In genomic region chr10:68334672-68335467, GRCh38 we compare ENCODE assay signal across 11 cellular contexts. TPM values are rescaled to one million over a fixed set of nuclear protein-coding genes. Genes with fewer than 3 reads are reported as not detected.
DNase-seq lines count a peak whose midpoint lies in the region; ATAC-seq and TF ChIP-seq lines count a peak whose summit lies in the region.
"Had no signal": no experiment of that assay in that cellular context is flagged by ENCODE, and none has a peak within 500 bp of the region (broad histone marks: within the 10 kb centered on the region; RNA-seq: fewer than 3 reads in every experiment).

No MANE protein-coding gene starts in this region.

- H3K4me3 Mint-ChIP-seq in progenitor cell of endocrine pancreas (ENCODE audit: low read depth) = peak overlapping the region; percentile 100

- intact Hi-C loops in PC-9 (cut with micrococcal nuclease; ENCODE audit: unreplicated experiment) = loop anchor here (1.0 to 10.0 kb wide), 2 partner anchors 261 to 480 kb away; no protein-coding TSS in a partner anchor

- H3K4me1 Mint-ChIP-seq in progenitor cell of endocrine pancreas (ENCODE audit: low read depth) = peaks cover 44% of the 10 kb centered on the region

- TF ChIP-seq CTCF in DND-41 (IDR thresholded peaks at IDR 0.05; ENCODE audit: borderline replicate concordance, extremely low read depth, low read length, poor library complexity, severe bottlenecking) (no peak), PC-9 (conservative IDR thresholded peaks at IDR 0.05) (no peak), epithelial cell of proximal tubule (conservative IDR thresholded peaks at IDR 0.05; ENCODE audit: low read depth, low read length) (no peak), progenitor cell of endocrine pancreas (IDR thresholded peaks at IDR 0.05; ENCODE audit: unreplicated experiment) (no peak)

- DNase-seq in DND-41 (no peak), PC-9 (no peak), epithelial cell of proximal tubule (ENCODE audit: low read depth) (no peak), progenitor cell of endocrine pancreas (ENCODE audit: low spot score, unreplicated experiment) (no peak), GF-D8 (lab: John Stamatoyannopoulos, UW) (no peak), cerebellum (ENCODE audit: low spot score) (no peak), NCI-H226 (no peak)
- no peak for DNase-seq in activated CD8-positive, alpha-beta memory T cell treated with anti-CD3 and anti-CD28 coated beads for 24 hours
- DNase-seq: central memory CD4-positive, alpha-beta T cell; NCI-H2029 treated with DMSO at 0.1 percent for 48 hours; stimulated activated CD8-positive, alpha-beta memory T cell treated with anti-CD3 and anti-CD28 coated beads, Interleukin-4, amount 100 ng/mL, for 48 hours had no signal

- peaks cover 60% of the 10 kb centered on the region for H3K4me1 ChIP-seq in DND-41 (ENCODE audit: insufficient read depth, low read length)
- peaks cover 38% of the 10 kb centered on the region for H3K4me1 ChIP-seq in PC-9 (replicated peaks; ENCODE audit: insufficient read depth)

- peaks cover 44% of the 10 kb centered on the region for H3F3A ChIP-seq in PC-9 (ENCODE audit: insufficient read depth, low read depth)

- POLR2A ChIA-PET in PC-9 (lab: Charles Lee; ENCODE audit: unreplicated experiment) = no interaction called here

- peak overlapping the region; percentile 64 to 76 for H3K4me3 ChIP-seq in DND-41 (ENCODE audit: low read depth in 1 of 2, low read length in 2 of 2)
- H3K4me3 ChIP-seq in PC-9 = peak overlapping the region; percentile 78
- H3K4me3 ChIP-seq in epithelial cell of proximal tubule (ENCODE audit: low read depth, low read length) = peak overlapping the region; percentile 78

- CTCF ChIA-PET in PC-9 (lab: Charles Lee) = interaction anchor here (0.6 kb wide), 1 partner anchor 476 kb away, joined by 4 read pairs; no protein-coding TSS in a partner anchor

- no peak for ATAC-seq in DND-41 (ENCODE audit: insufficient read depth, low read depth)

- H4K20me1 ChIP-seq in DND-41 (ENCODE audit: insufficient read depth, low read length) = peaks cover 68% of the 10 kb centered on the region
- peaks cover 70% of the 10 kb centered on the region for H4K20me1 ChIP-seq in PC-9 (ENCODE audit: insufficient read depth)

- H3K9me3 ChIP-seq in DND-41 (ENCODE audit: insufficient read depth, low read length, severe bottlenecking) (no peaks in the 10 kb centered on the region), PC-9 (ENCODE audit: insufficient read depth, low read depth) (no peaks in the 10 kb centered on the region)

- no peaks in the 10 kb centered on the region for H3K27me3 Mint-ChIP-seq in progenitor cell of endocrine pancreas

- H3K9ac ChIP-seq in DND-41 (ENCODE audit: low read depth, low read length) = peak overlapping the region; percentile 92

- peaks cover 22% of the 10 kb centered on the region for H3K36me3 Mint-ChIP-seq in progenitor cell of endocrine pancreas (ENCODE audit: insufficient read depth)

- H3K79me2 ChIP-seq in DND-41 (ENCODE audit: insufficient read depth, low read length) = peaks cover 96% of the 10 kb centered on the region
- H3K79me2 ChIP-seq in PC-9 (ENCODE audit: low read depth) = peaks cover 92% of the 10 kb centered on the region

- H3K4me2 ChIP-seq in DND-41 (ENCODE audit: insufficient read depth, low read length) (peak overlapping the region; percentile 85), PC-9 (peak overlapping the region; percentile 91)

- H3K27me3 ChIP-seq in DND-41 (ENCODE audit: insufficient read depth, low read length, poor library complexity) = no peaks in the 10 kb centered on the region
- H3K27me3 ChIP-seq in PC-9 (ENCODE audit: insufficient read depth, low read depth) = no peaks in the 10 kb centered on the region

- H3K9me2 ChIP-seq in PC-9 (ENCODE audit: insufficient read depth) = peaks cover 2% of the 10 kb centered on the region; the same call in 1 of the 2 replicates

- H3K27ac ChIP-seq in DND-41 (ENCODE audit: low read length) (peak overlapping the region; percentile 99; the same call in 1 of the 2 replicates), PC-9 (no peak overlapping the region)

- H3K36me3 ChIP-seq in DND-41 (ENCODE audit: insufficient read depth, low read length) = peaks cover 69% of the 10 kb centered on the region
- peaks cover 64% of the 10 kb centered on the region for H3K36me3 ChIP-seq in PC-9 (ENCODE audit: low read depth)

- no TSS peak for BruUV-seq in PC-9 (replicated peaks; lab: Mats Ljungman, UMichigan)

- no peaks in the 10 kb centered on the region for H3K9me3 Mint-ChIP-seq in progenitor cell of endocrine pancreas (ENCODE audit: low read depth)

- H2AFZ ChIP-seq in DND-41 (ENCODE audit: low read depth, low read length) (no peak overlapping the region), PC-9 (no peak overlapping the region)

- H3K27ac Mint-ChIP-seq in progenitor cell of endocrine pancreas = peak overlapping the region; percentile 84

RNA-seq across cellular contexts. Expression of gene PBLD, which starts 2.1 kb away (rescaled TPM):
- total RNA-seq in PC-9 (2021) (9.3 and 11.7 TPM in 2 replicates), epithelial cell of proximal tubule (1.3 and 1.7 TPM in 2 replicates), progenitor cell of endocrine pancreas (9.6 and 11.1 TPM in 2 replicates), cerebellum (12.8 TPM)

RNA-seq across cellular contexts. Expression of gene HNRNPH3, which starts 3.0 kb away (rescaled TPM):
- total RNA-seq in PC-9 (2021) = 161 and 175 TPM in 2 replicates
- total RNA-seq in epithelial cell of proximal tubule = 43.1 and 44.5 TPM in 2 replicates
- 222 and 225 TPM in 2 replicates for total RNA-seq in progenitor cell of endocrine pancreas
- 68.9 TPM for total RNA-seq in cerebellum
